In genomic region chr11:20050048-20050447, GRCh38 we compare ENCODE assay signal across 1 cellular context.
TF ChIP-seq lines count a peak whose summit lies in the region.

No MANE protein-coding gene starts in this region.

TF ChIP-seq in WTC11, 78 proteins besides CTCF, POLR2A, EP300 and RAD21 (continued from another document):
- TF ChIP-seq, protein P1, sequence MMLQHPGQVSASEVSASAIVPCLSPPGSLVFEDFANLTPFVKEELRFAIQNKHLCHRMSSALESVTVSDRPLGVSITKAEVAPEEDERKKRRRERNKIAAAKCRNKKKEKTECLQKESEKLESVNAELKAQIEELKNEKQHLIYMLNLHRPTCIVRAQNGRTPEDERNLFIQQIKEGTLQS (CRISPR knock-in tag; conservative IDR thresholded peaks at IDR 0.05), result no peak
- TF ChIP-seq, protein P2, sequence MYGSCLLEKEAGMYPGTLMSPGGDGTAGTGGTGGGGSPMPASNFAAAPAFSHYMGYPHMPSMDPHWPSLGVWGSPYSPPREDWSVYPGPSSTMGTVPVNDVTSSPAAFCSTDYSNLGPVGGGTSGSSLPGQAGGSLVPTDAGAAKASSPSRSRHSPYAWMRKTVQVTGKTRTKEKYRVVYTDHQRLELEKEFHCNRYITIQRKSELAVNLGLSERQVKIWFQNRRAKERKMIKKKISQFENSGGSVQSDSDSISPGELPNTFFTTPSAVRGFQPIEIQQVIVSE (CRISPR knock-in tag; IDR thresholded peaks at IDR 0.05; ENCODE audit: borderline replicate concordance), result no peak
- TF ChIP-seq, protein P3, sequence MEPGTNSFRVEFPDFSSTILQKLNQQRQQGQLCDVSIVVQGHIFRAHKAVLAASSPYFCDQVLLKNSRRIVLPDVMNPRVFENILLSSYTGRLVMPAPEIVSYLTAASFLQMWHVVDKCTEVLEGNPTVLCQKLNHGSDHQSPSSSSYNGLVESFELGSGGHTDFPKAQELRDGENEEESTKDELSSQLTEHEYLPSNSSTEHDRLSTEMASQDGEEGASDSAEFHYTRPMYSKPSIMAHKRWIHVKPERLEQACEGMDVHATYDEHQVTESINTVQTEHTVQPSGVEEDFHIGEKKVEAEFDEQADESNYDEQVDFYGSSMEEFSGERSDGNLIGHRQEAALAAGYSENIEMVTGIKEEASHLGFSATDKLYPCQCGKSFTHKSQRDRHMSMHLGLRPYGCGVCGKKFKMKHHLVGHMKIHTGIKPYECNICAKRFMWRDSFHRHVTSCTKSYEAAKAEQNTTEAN (CRISPR knock-in tag; IDR thresholded peaks at IDR 0.05), result no peak
- TF ChIP-seq SOX15 (CRISPR knock-in tag; IDR thresholded peaks at IDR 0.05) (no peak), NFE2L1 (CRISPR knock-in tag; IDR thresholded peaks at IDR 0.05) (no peak), TEAD4 (CRISPR knock-in tag; IDR thresholded peaks at IDR 0.05) (no peak)
- TF ChIP-seq, protein P4, sequence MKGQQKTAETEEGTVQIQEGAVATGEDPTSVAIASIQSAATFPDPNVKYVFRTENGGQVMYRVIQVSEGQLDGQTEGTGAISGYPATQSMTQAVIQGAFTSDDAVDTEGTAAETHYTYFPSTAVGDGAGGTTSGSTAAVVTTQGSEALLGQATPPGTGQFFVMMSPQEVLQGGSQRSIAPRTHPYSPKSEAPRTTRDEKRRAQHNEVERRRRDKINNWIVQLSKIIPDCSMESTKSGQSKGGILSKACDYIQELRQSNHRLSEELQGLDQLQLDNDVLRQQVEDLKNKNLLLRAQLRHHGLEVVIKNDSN (CRISPR knock-in tag; IDR thresholded peaks at IDR 0.05), result no peak
